Comparison of ENCODE assay signal across 8 cellular contexts in the genomic region with DNA sequence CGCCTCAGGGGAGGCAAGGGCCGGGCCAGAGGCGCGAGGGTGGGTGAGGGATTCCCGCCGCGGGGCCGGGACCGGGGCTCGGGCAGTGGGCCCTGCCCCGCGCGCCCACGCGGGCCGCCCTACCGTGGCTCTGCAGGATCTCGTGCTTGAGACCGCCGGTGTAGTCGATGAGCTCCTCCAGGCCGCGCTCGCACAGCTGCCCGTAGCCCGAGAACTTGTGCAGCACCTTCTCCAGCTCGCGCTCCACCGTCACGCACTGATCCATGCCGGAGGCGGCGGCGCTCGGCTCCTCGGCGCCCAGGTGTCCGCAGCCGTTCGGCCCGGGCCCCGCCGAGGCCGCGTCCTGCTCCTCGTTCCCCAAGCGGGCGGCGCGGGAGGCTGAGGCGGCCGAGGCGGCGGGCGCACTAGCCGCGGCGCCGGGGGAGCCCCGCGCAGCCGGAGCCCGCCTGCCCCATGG. TPM values are rescaled to one million over a fixed set of nuclear protein-coding genes. Genes with fewer than 3 reads are reported as not detected.
DNase-seq lines count a peak whose midpoint lies in the region; ATAC-seq and TF ChIP-seq lines count a peak whose summit lies in the region.
"Not testable (repeated sequence)": the region's sequence is repeated elsewhere in the genome, so short reads cannot be mapped to it uniquely, and the experiment has no call there.

No MANE protein-coding gene starts in this region.

- DNase-seq in BJ (ENCODE audit: low read depth), result not testable (repeated sequence)
- DNase-seq in SK-MEL-5 (ENCODE audit: low read depth, low spot score) (peak; percentile 37), fibroblast of peridontal ligament (ENCODE audit: extremely low read depth) (peak; percentile 27), mucosa of descending colon (peak; percentile 52 to 80 (median 66))
- peak; percentile 68 for DNase-seq in activated naive CD4-positive, alpha-beta T cell treated with Interleukin-2 at 50 U/mL for 16 hours
- DNase-seq in stimulated activated CD4-positive, alpha-beta T cell treated with anti-CD3 and anti-CD28 coated beads, Interleukin-4, amount 100 ng/mL, for 48 hours (ENCODE audit: low read depth in 2 of 2), result peak; percentile 41 to 45

- H3K4me3 ChIP-seq in BJ (ENCODE audit: low read depth, low read length) (peak overlapping the region; percentile 57), mucosa of descending colon (peak overlapping the region; percentile 57)

- POLR2A ChIA-PET in BJ (lab: Charles Lee), result not testable (repeated sequence)

- peak; percentile 33 for ATAC-seq in GM19452 (IDR thresholded peaks at IDR 0.05; ENCODE audit: unreplicated experiment)
- ATAC-seq in HG03108 (IDR thresholded peaks at IDR 0.05; ENCODE audit: unreplicated experiment), result peak; percentile 24
- ATAC-seq in mucosa of descending colon, result peak; percentile 20

- not testable (repeated sequence) for H3K27me3 ChIP-seq in BJ (ENCODE audit: control insufficient read depth, insufficient read depth, low read length)

- not testable (repeated sequence) for H3K36me3 ChIP-seq in BJ (ENCODE audit: control insufficient read depth, insufficient read depth, low read length); mucosa of descending colon (ENCODE audit: low read depth)

- not testable (repeated sequence) for TF ChIP-seq CTCF in BJ (IDR thresholded peaks at IDR 0.05; ENCODE audit: insufficient read depth, low read depth, low read length); mucosa of descending colon (IDR thresholded peaks at IDR 0.05)

- intact Hi-C loops in mucosa of descending colon (cut with DNase I, micrococcal nuclease), result not testable (repeated sequence)

- H3K9me3 ChIP-seq in mucosa of descending colon, result not testable (repeated sequence)

- CTCF ChIA-PET in BJ (lab: Yijun Ruan, JAX), result not testable (repeated sequence)

- H3K4me1 ChIP-seq in mucosa of descending colon (ENCODE audit: low read depth), result not testable (repeated sequence)

- in situ Hi-C loops in SK-MEL-5 (cut with HindIII; ENCODE audit: low pct_unique_long_range_greater_than_20kb, low sequenced_read_pairs), result not testable (repeated sequence)

RNA-seq across cellular contexts. Expression of a gene that starts 54.2 kb away (rescaled TPM):
- polyA plus RNA-seq in BJ (2011; rRNA removed), result 0.26 and 1.2 TPM in 2 replicates
- polyA minus RNA-seq in BJ (2011; rRNA and poly(A)+ RNA removed), result 0.19 and 0.62 TPM in 2 replicates
- total RNA-seq in SK-MEL-5 (2014; rRNA removed; shearing (Covaris generic)), result 1.7 and 2.2 TPM in 2 replicates
- 0.32 TPM in 1 of 2 replicates, not detected in the other for polyA plus RNA-seq in SK-MEL-5 (2015; cell fraction: cytosol; rRNA removed)
- polyA plus RNA-seq in SK-MEL-5 (2015; cell fraction: nucleus; rRNA removed), result 2.8 and 13.2 TPM in 2 replicates
- 1 to 10 TPM; 2.1 to 5.6 (median 5.4) TPM for total RNA-seq in mucosa of descending colon
